19 cellular contexts compared by ENCODE assay signal in the genomic region with DNA sequence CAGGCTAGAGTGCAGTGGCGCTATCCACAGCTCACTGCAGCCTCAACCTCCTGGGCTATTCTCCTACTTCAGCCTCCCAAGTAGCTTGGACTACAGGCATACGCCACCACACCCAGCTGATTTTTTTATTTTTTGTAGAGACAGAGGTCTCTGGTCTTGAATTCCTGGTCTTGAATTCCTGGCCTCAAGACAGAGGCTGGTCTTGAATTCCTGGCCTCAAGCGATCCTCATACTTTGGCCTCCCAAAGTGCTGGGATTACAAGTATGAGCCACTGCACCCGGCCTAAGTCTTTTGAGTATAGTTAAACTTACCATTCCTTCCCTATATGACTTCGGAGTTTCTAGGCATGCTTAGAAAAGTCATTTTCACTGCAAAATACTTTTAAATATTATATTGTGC. TPM values are rescaled to one million over a fixed set of nuclear protein-coding genes. Genes with fewer than 3 reads are reported as not detected.
DNase-seq lines count a peak whose midpoint lies in the region; ATAC-seq and TF ChIP-seq lines count a peak whose summit lies in the region.
"Had no signal": no experiment of that assay in that cellular context is flagged by ENCODE, and none has a peak within 500 bp of the region (broad histone marks: within the 10 kb centered on the region; RNA-seq: fewer than 3 reads in every experiment).

No MANE protein-coding gene starts in this region.

- H3K4me1 Mint-ChIP-seq in GM23338 = peaks cover 61% of the 10 kb centered on the region

- no peak overlapping the region for H3K27ac Mint-ChIP-seq in GM23338
- H3K27ac Mint-ChIP-seq: CD4-positive, alpha-beta memory T cell; CD4-positive, CD25-positive, alpha-beta regulatory T cell; CD8-positive, alpha-beta memory T cell had no signal

- H3K4me3 Mint-ChIP-seq in GM23338 = no peak overlapping the region
- H3K4me3 Mint-ChIP-seq: CD14-positive monocyte; CD4-positive, alpha-beta memory T cell; CD4-positive, CD25-positive, alpha-beta regulatory T cell; CD8-positive, alpha-beta memory T cell had no signal

- H3K27me3 ChIP-seq in GM23338 (ENCODE audit: insufficient read depth) (no peaks in the 10 kb centered on the region), gastrocnemius medialis (no peaks in the 10 kb centered on the region)
- H3K27me3 ChIP-seq: BE2C, BLaER1 had no signal

- H3K9me3 Mint-ChIP-seq in GM23338 = no peaks in the 10 kb centered on the region
- H3K9me3 Mint-ChIP-seq: CD14-positive monocyte; CD4-positive, CD25-positive, alpha-beta regulatory T cell; CD8-positive, alpha-beta memory T cell had no signal

- no peak overlapping the region for H3K4me3 ChIP-seq in GM23338
- H3K4me3 ChIP-seq in gastrocnemius medialis = no peak overlapping the region
- H3K4me3 ChIP-seq: BLaER1 had no signal

- CTCF ChIA-PET in GM10248 (lab: Yijun Ruan, JAX) = interaction anchor here (1.6 kb wide), 1 partner anchor 167 kb away, joined by 3 read pairs; no protein-coding TSS in a partner anchor

- no peak for TF ChIP-seq POLR2A in gastrocnemius medialis (IDR thresholded peaks at IDR 0.05)

- H3K9me2 ChIP-seq in GM23338 (ENCODE audit: insufficient read depth) = no peaks in the 10 kb centered on the region

- DNase-seq in GM23338 (ENCODE audit: low spot score) = no peak
- DNase-seq in gastrocnemius medialis = no peak
- DNase-seq in left lobe of liver (ENCODE audit: low spot score) = no peak
- no peak for DNase-seq in GM10248 (ENCODE audit: extremely low spot score)
- no peak for DNase-seq in GM03348 (ENCODE audit: low spot score)
- DNase-seq: 8988T; ACHN; BE2C; C1 segment of cervical spinal cord; Calu3; CD4-positive, alpha-beta memory T cell; CD4-positive, CD25-positive, alpha-beta regulatory T cell; CD8-positive, alpha-beta memory T cell; COR-L47; DMS79 treated with DMSO at 0.1 percent for 48 hours; GF-D8 had no signal

- H3K27ac ChIP-seq in GM23338 (ENCODE audit: low read depth) = no peak overlapping the region
- peak overlapping the region; percentile 89 for H3K27ac ChIP-seq in VCaP
- peak overlapping the region; percentile 65 to 87 (median 80) for H3K27ac ChIP-seq in gastrocnemius medialis
- H3K27ac ChIP-seq: BLaER1 had no signal

- intact Hi-C loops in gastrocnemius medialis (cut with DNase I; ENCODE audit: low total_unique reads) = no loop called here

- in situ Hi-C loops in gastrocnemius medialis (cut with MboI; ENCODE audit: low sequenced_read_pairs in 4 of 4) = no loop called here

- H3K79me2 ChIP-seq in GM23338 (replicated peaks; ENCODE audit: insufficient read depth) = peaks cover 95% of the 10 kb centered on the region

- H3K9me3 ChIP-seq in gastrocnemius medialis = no peaks in the 10 kb centered on the region
- H3K9me3 ChIP-seq: BE2C had no signal

- H4K20me1 ChIP-seq in GM23338 (replicated peaks; ENCODE audit: insufficient read depth) = peaks cover 23% of the 10 kb centered on the region

- no peak overlapping the region for H3K4me2 ChIP-seq in GM23338
- H3K4me2 ChIP-seq: BLaER1 had no signal

- H3K4me1 ChIP-seq in GM23338 (ENCODE audit: insufficient read depth) = peaks cover 50% of the 10 kb centered on the region
- H3K4me1 ChIP-seq in gastrocnemius medialis = peaks cover 94 to 100% of the 10 kb centered on the region in 2 donors
- H3K4me1 ChIP-seq: BLaER1 had no signal

- H3K27me3 Mint-ChIP-seq in GM23338 (ENCODE audit: insufficient read depth, low read depth, poor library complexity) = no peaks in the 10 kb centered on the region
- H3K27me3 Mint-ChIP-seq: CD4-positive, alpha-beta memory T cell; CD4-positive, CD25-positive, alpha-beta regulatory T cell; CD8-positive, alpha-beta memory T cell had no signal

- H3K36me3 ChIP-seq in GM23338 (ENCODE audit: insufficient read depth) = no peaks in the 10 kb centered on the region
- H3K36me3 ChIP-seq in gastrocnemius medialis = no peaks in the 10 kb centered on the region
- H3K36me3 ChIP-seq: BE2C had no signal

- H3K36me3 Mint-ChIP-seq in GM23338 (ENCODE audit: low read depth) = peaks cover 8% of the 10 kb centered on the region

- POLR2A ChIA-PET in GM10248 (lab: Yijun Ruan, JAX) = no interaction called here

- ATAC-seq in GM23338 (peak; percentile 25; the same call in 2 of the 3 replicates), gastrocnemius medialis (no peak), left lobe of liver (no peak)

- no peak overlapping the region for H2AFZ ChIP-seq in GM23338

- H3F3A ChIP-seq in GM23338 (replicated peaks; ENCODE audit: low read depth) = no peaks in the 10 kb centered on the region

- TF ChIP-seq CTCF in GM23338 (conservative IDR thresholded peaks at IDR 0.05; ENCODE audit: low read depth in 2 of 2) (no peak), VCaP (conservative IDR thresholded peaks at IDR 0.05) (no peak), gastrocnemius medialis (IDR thresholded peaks at IDR 0.05 in 4 of 5, conservative IDR thresholded peaks at IDR 0.05 in 1 of 5) (no peak), GM10248 (IDR thresholded peaks at IDR 0.05; ENCODE audit: control extremely low read depth, extremely low read depth, low read depth, missing control alignments) (no peak)

TF ChIP-seq in GM23338, 12 proteins besides CTCF, POLR2A, EP300 and RAD21 (continues in another document):
- TF ChIP-seq ZNF331 (CRISPR knock-in tag; IDR thresholded peaks at IDR 0.05; ENCODE audit: low read depth) (no peak), NANOG (IDR thresholded peaks at IDR 0.05; ENCODE audit: borderline replicate concordance) (no peak), JUNB (IDR thresholded peaks at IDR 0.05; ENCODE audit: unreplicated experiment) (no peak)
- TF ChIP-seq, protein P1, sequence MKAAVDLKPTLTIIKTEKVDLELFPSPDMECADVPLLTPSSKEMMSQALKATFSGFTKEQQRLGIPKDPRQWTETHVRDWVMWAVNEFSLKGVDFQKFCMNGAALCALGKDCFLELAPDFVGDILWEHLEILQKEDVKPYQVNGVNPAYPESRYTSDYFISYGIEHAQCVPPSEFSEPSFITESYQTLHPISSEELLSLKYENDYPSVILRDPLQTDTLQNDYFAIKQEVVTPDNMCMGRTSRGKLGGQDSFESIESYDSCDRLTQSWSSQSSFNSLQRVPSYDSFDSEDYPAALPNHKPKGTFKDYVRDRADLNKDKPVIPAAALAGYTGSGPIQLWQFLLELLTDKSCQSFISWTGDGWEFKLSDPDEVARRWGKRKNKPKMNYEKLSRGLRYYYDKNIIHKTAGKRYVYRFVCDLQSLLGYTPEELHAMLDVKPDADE (IDR thresholded peaks at IDR 0.05) = no peak
- TF ChIP-seq, protein P2, sequence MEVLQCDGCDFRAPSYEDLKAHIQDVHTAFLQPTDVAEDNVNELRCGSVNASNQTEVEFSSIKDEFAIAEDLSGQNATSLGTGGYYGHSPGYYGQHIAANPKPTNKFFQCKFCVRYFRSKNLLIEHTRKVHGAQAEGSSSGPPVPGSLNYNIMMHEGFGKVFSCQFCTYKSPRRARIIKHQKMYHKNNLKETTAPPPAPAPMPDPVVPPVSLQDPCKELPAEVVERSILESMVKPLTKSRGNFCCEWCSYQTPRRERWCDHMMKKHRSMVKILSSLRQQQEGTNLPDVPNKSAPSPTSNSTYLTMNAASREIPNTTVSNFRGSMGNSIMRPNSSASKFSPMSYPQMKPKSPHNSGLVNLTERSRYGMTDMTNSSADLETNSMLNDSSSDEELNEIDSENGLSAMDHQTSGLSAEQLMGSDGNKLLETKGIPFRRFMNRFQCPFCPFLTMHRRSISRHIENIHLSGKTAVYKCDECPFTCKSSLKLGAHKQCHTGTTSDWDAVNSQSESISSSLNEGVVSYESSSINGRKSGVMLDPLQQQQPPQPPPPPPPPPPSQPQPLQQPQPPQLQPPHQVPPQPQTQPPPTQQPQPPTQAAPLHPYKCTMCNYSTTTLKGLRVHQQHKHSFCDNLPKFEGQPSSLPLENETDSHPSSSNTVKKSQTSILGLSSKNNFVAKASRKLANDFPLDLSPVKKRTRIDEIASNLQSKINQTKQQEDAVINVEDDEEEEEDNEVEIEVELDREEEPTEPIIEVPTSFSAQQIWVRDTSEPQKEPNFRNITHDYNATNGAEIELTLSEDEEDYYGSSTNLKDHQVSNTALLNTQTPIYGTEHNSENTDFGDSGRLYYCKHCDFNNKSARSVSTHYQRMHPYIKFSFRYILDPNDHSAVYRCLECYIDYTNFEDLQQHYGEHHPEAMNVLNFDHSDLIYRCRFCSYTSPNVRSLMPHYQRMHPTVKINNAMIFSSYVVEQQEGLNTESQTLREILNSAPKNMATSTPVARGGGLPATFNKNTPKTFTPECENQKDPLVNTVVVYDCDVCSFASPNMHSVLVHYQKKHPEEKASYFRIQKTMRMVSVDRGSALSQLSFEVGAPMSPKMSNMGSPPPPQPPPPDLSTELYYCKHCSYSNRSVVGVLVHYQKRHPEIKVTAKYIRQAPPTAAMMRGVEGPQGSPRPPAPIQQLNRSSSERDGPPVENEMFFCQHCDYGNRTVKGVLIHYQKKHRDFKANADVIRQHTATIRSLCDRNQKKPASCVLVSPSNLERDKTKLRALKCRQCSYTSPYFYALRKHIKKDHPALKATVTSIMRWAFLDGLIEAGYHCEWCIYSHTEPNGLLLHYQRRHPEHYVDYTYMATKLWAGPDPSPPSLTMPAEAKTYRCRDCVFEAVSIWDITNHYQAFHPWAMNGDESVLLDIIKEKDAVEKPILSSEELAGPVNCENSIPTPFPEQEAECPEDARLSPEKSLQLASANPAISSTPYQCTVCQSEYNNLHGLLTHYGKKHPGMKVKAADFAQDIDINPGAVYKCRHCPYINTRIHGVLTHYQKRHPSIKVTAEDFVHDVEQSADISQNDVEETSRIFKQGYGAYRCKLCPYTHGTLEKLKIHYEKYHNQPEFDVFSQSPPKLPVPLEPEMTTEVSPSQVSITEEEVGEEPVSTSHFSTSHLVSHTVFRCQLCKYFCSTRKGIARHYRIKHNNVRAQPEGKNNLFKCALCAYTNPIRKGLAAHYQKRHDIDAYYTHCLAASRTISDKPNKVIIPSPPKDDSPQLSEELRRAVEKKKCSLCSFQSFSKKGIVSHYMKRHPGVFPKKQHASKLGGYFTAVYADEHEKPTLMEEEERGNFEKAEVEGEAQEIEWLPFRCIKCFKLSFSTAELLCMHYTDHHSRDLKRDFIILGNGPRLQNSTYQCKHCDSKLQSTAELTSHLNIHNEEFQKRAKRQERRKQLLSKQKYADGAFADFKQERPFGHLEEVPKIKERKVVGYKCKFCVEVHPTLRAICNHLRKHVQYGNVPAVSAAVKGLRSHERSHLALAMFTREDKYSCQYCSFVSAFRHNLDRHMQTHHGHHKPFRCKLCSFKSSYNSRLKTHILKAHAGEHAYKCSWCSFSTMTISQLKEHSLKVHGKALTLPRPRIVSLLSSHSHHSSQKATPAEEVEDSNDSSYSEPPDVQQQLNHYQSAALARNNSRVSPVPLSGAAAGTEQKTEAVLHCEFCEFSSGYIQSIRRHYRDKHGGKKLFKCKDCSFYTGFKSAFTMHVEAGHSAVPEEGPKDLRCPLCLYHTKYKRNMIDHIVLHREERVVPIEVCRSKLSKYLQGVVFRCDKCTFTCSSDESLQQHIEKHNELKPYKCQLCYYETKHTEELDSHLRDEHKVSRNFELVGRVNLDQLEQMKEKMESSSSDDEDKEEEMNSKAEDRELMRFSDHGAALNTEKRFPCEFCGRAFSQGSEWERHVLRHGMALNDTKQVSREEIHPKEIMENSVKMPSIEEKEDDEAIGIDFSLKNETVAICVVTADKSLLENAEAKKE (CRISPR knock-in tag; IDR thresholded peaks at IDR 0.05) = no peak

RNA-seq across cellular contexts. Expression of gene ECPAS, which starts 29.4 kb away (rescaled TPM):
- total RNA-seq in GM23338 (2014; rRNA removed; shearing (Covaris generic)) = 91.9 and 104 TPM in 2 replicates
- 50.8 and 51.4 TPM in 2 replicates for polyA plus RNA-seq in GM23338 (2016; fragmentation: Nextera tagmentation; extraction: Ambion mirVana)
- total RNA-seq in gastrocnemius medialis (100 to 1,000 TPM; 320 to 509 (median 424) TPM), left lobe of liver (36.4 TPM)
